40 cellular contexts compared by ENCODE assay signal in genomic region chr7:156537006-156537405, GRCh38.
"Had no signal": no experiment of that assay in that cellular context is flagged by ENCODE, and none has a peak within 500 bp of the region (broad histone marks: within the 10 kb centered on the region; RNA-seq: fewer than 3 reads in every experiment).

No MANE protein-coding gene starts in this region.

- H3K4me1 ChIP-seq: adrenal gland, ascending aorta, body of pancreas, breast epithelium had no signal

- H3K4me1 Mint-ChIP-seq: activated naive CD4-positive, alpha-beta T cell treated with anti-CD3 and anti-CD28 coated beads, Interleukin-2, amount 10 ng/mL, durations not matched to agents 7 days and 5 days; activated naive CD4-positive, alpha-beta T cell treated with anti-CD3 and anti-CD28 coated beads, Interleukin-2, amount 50 U/mL, for 24 hours; activated naive CD8-positive, alpha-beta T cell treated with anti-CD3 and anti-CD28 coated beads for 36 hours; activated naive CD8-positive, alpha-beta T cell treated with anti-CD3 and anti-CD28 coated beads, Interleukin-2, amount 10 ng/mL, durations not matched to agents 7 days and 5 days; activated naive CD8-positive, alpha-beta T cell treated with anti-CD3 and anti-CD28 coated beads, Interleukin-2, amount 50 U/mL, for 24 hours; activated T-helper 17 cell treated with anti-CD3 and anti-CD28 coated beads, Interleukin-2, amount 50 U/mL, for 72 hours; brain; central memory CD8-positive, alpha-beta T cell had no signal

- FAIRE-seq: astrocyte, bronchial epithelial cell had no signal

- H3K36me3 Mint-ChIP-seq: activated naive CD4-positive, alpha-beta T cell treated with anti-CD3 and anti-CD28 coated beads, Interleukin-2, amount 10 ng/mL, durations not matched to agents 7 days and 5 days; activated naive CD4-positive, alpha-beta T cell treated with anti-CD3 and anti-CD28 coated beads, Interleukin-2, amount 50 U/mL, for 24 hours; activated naive CD4-positive, alpha-beta T cell treated with anti-CD3 and anti-CD28 coated beads, Interleukin-2, amount 50 U/mL, for 72 hours; activated naive CD8-positive, alpha-beta T cell; activated naive CD8-positive, alpha-beta T cell treated with anti-CD3 and anti-CD28 coated beads for 36 hours; activated naive CD8-positive, alpha-beta T cell treated with anti-CD3 and anti-CD28 coated beads, Interleukin-2, amount 10 ng/mL, durations not matched to agents 7 days and 5 days; brain had no signal

- H3K36me3 ChIP-seq: adrenal gland, ascending aorta, brain microvascular endothelial cell, breast epithelium, cardiac muscle cell had no signal

- H3K9me3 Mint-ChIP-seq: activated naive CD4-positive, alpha-beta T cell treated with anti-CD3 and anti-CD28 coated beads, Interleukin-2, amount 10 ng/mL, durations not matched to agents 7 days and 5 days; activated naive CD4-positive, alpha-beta T cell treated with anti-CD3 and anti-CD28 coated beads, Interleukin-2, amount 50 U/mL, for 24 hours; activated naive CD4-positive, alpha-beta T cell treated with anti-CD3 and anti-CD28 coated beads, Interleukin-2, amount 50 U/mL, for 72 hours; activated naive CD8-positive, alpha-beta T cell treated with anti-CD3 and anti-CD28 coated beads for 36 hours; activated naive CD8-positive, alpha-beta T cell treated with anti-CD3 and anti-CD28 coated beads, Interleukin-2, amount 10 ng/mL, durations not matched to agents 7 days and 5 days; activated naive CD8-positive, alpha-beta T cell treated with anti-CD3 and anti-CD28 coated beads, Interleukin-2, amount 50 U/mL, for 24 hours; activated T-cell treated with anti-CD3 and anti-CD28 coated beads, Interleukin-2, amount 50 U/mL, for 24 hours; activated T-cell treated with anti-CD3 and anti-CD28 coated beads, Interleukin-2, amount 50 U/mL, for 4 hours; activated T-cell treated with anti-CD3 and anti-CD28 coated beads, Interleukin-2, amount 50 U/mL, for 72 hours; activated T-helper 1 cell treated with anti-CD3 and anti-CD28 coated beads, Interleukin-12 subunit alpha, Interleukin-12 subunit beta, Interleukin-2, Interleukin-4 antibody, amounts not matched to agents 30 ng/mL and 10 ng/mL and 1 ng/mL, durations not matched to agents 14 hours and 24 hours and 36 hours; activated T-helper 17 cell treated with anti-CD3 and anti-CD28 coated beads, Interleukin-2, amount 50 U/mL, for 72 hours; activated T-helper 2 cell treated with anti-CD3 and anti-CD28 coated beads, Interferon-gamma antibody, Interleukin-2, Interleukin-4, amounts not matched to agents 10 μg/mL and 5 μg/mL and 100 μg/mL, durations not matched to agents 14 hours and 24 hours and 36 hours; brain; central memory CD8-positive, alpha-beta T cell had no signal

- ATAC-seq: activated naive CD4-positive, alpha-beta T cell treated with anti-CD3 and anti-CD28 coated beads, Interleukin-2, amount 50 U/mL, for 72 hours; activated naive CD8-positive, alpha-beta T cell treated with anti-CD3 and anti-CD28 coated beads, Interleukin-2, amount 50 U/mL, for 24 hours; activated T-cell treated with anti-CD3 and anti-CD28 coated beads, Interleukin-2, amount 50 U/mL, for 4 hours; activated T-cell treated with anti-CD3 and anti-CD28 coated beads, Interleukin-2, amount 50 U/mL, for 72 hours; activated T-helper 17 cell treated with anti-CD3 and anti-CD28 coated beads, Interleukin-2, amount 50 U/mL, for 72 hours; body of pancreas had no signal

- H3K27me3 ChIP-seq: adrenal gland, ascending aorta, body of pancreas, brain microvascular endothelial cell, breast epithelium, cardiac muscle cell had no signal

- H3K4me3 ChIP-seq: adrenal gland, ascending aorta, body of pancreas, breast epithelium, cardiac muscle cell had no signal

- DNase-seq: activated effector memory CD4-positive, alpha-beta T cell treated with anti-CD3 and anti-CD28 coated beads, Interleukin-2, amount 50 U/mL, for 16 hours; activated effector memory CD4-positive, alpha-beta T cell treated with Interleukin-2 at 50 U/mL for 16 hours; activated gamma-delta T cell; activated gamma-delta T cell treated with Interleukin-2 at 50 U/mL for 16 hours; activated naive CD4-positive, alpha-beta T cell; activated naive CD4-positive, alpha-beta T cell treated with anti-CD3 and anti-CD28 coated beads for 36 hours; activated naive CD4-positive, alpha-beta T cell treated with anti-CD3 and anti-CD28 coated beads, Interleukin-2, amount 10 ng/mL, durations not matched to agents 7 days and 5 days; activated naive CD4-positive, alpha-beta T cell treated with anti-CD3 and anti-CD28 coated beads, Interleukin-2, amount 50 U/mL, for 16 hours; activated naive CD4-positive, alpha-beta T cell treated with Interleukin-2 at 50 U/mL for 16 hours; activated naive CD8-positive, alpha-beta T cell treated with anti-CD3 and anti-CD28 coated beads for 36 hours; activated naive CD8-positive, alpha-beta T cell treated with anti-CD3 and anti-CD28 coated beads, Interleukin-2, amount 10 ng/mL, durations not matched to agents 7 days and 5 days; activated naive CD8-positive, alpha-beta T cell treated with anti-CD3 and anti-CD28 coated beads, Interleukin-2, amount 50 U/mL, for 24 hours; activated T-cell treated with anti-CD3 and anti-CD28 coated beads, Interleukin-2, amount 50 U/mL, for 1 hour; activated T-cell treated with anti-CD3 and anti-CD28 coated beads, Interleukin-2, amount 50 U/mL, for 24 hours; activated T-cell treated with anti-CD3 and anti-CD28 coated beads, Interleukin-2, amount 50 U/mL, for 4 hours; activated T-cell treated with anti-CD3 and anti-CD28 coated beads, Interleukin-2, amount 50 U/mL, for 48 hours; activated T-cell treated with anti-CD3 and anti-CD28 coated beads, Interleukin-2, amount 50 U/mL, for 72 hours; amniotic stem cell; amygdala; anterior cingulate cortex; aorta; body of pancreas; brain microvascular endothelial cell; caudate nucleus; central memory CD4-positive, alpha-beta T cell; cerebellar nuclear complex had no signal

- H3K9me3 ChIP-seq: adrenal gland, ascending aorta, body of pancreas, breast epithelium had no signal

- H3K27ac Mint-ChIP-seq: activated naive CD4-positive, alpha-beta T cell treated with anti-CD3 and anti-CD28 coated beads for 36 hours; activated naive CD4-positive, alpha-beta T cell treated with anti-CD3 and anti-CD28 coated beads, Interleukin-2, amount 10 ng/mL, durations not matched to agents 7 days and 5 days; activated naive CD4-positive, alpha-beta T cell treated with anti-CD3 and anti-CD28 coated beads, Interleukin-2, amount 50 U/mL, for 24 hours; activated naive CD4-positive, alpha-beta T cell treated with anti-CD3 and anti-CD28 coated beads, Interleukin-2, amount 50 U/mL, for 72 hours; activated naive CD8-positive, alpha-beta T cell; activated naive CD8-positive, alpha-beta T cell treated with anti-CD3 and anti-CD28 coated beads for 36 hours; activated naive CD8-positive, alpha-beta T cell treated with anti-CD3 and anti-CD28 coated beads, Interleukin-2, amount 10 ng/mL, durations not matched to agents 7 days and 5 days; activated naive CD8-positive, alpha-beta T cell treated with anti-CD3 and anti-CD28 coated beads, Interleukin-2, amount 50 U/mL, for 24 hours; activated T-cell treated with anti-CD3 and anti-CD28 coated beads, Interleukin-2, amount 50 U/mL, for 24 hours; activated T-cell treated with anti-CD3 and anti-CD28 coated beads, Interleukin-2, amount 50 U/mL, for 72 hours; activated T-helper 1 cell treated with anti-CD3 and anti-CD28 coated beads, Interleukin-12 subunit alpha, Interleukin-12 subunit beta, Interleukin-2, Interleukin-4 antibody, amounts not matched to agents 30 ng/mL and 10 ng/mL and 1 ng/mL, durations not matched to agents 14 hours and 24 hours and 36 hours; activated T-helper 17 cell treated with anti-CD3 and anti-CD28 coated beads, Interleukin-2, amount 50 U/mL, for 72 hours; activated T-helper 2 cell treated with anti-CD3 and anti-CD28 coated beads, Interferon-gamma antibody, Interleukin-2, Interleukin-4, amounts not matched to agents 10 μg/mL and 5 μg/mL and 100 μg/mL, durations not matched to agents 14 hours and 24 hours and 36 hours; brain had no signal

- H3K27ac ChIP-seq: adrenal gland, ascending aorta, body of pancreas, brain microvascular endothelial cell, breast epithelium, cardiac muscle cell had no signal

- H3K4me3 Mint-ChIP-seq: activated naive CD4-positive, alpha-beta T cell treated with anti-CD3 and anti-CD28 coated beads for 36 hours; activated naive CD4-positive, alpha-beta T cell treated with anti-CD3 and anti-CD28 coated beads, Interleukin-2, amount 10 ng/mL, durations not matched to agents 7 days and 5 days; activated naive CD4-positive, alpha-beta T cell treated with anti-CD3 and anti-CD28 coated beads, Interleukin-2, amount 50 U/mL, for 24 hours; activated naive CD8-positive, alpha-beta T cell; activated naive CD8-positive, alpha-beta T cell treated with anti-CD3 and anti-CD28 coated beads for 36 hours; activated naive CD8-positive, alpha-beta T cell treated with anti-CD3 and anti-CD28 coated beads, Interleukin-2, amount 10 ng/mL, durations not matched to agents 7 days and 5 days; activated naive CD8-positive, alpha-beta T cell treated with anti-CD3 and anti-CD28 coated beads, Interleukin-2, amount 50 U/mL, for 24 hours; activated T-cell treated with anti-CD3 and anti-CD28 coated beads, Interleukin-2, amount 50 U/mL, for 24 hours; activated T-cell treated with anti-CD3 and anti-CD28 coated beads, Interleukin-2, amount 50 U/mL, for 4 hours; activated T-cell treated with anti-CD3 and anti-CD28 coated beads, Interleukin-2, amount 50 U/mL, for 72 hours; activated T-helper 1 cell treated with anti-CD3 and anti-CD28 coated beads, Interleukin-12 subunit alpha, Interleukin-12 subunit beta, Interleukin-2, Interleukin-4 antibody, amounts not matched to agents 30 ng/mL and 10 ng/mL and 1 ng/mL, durations not matched to agents 14 hours and 24 hours and 36 hours; activated T-helper 17 cell treated with anti-CD3 and anti-CD28 coated beads, Interleukin-2, amount 50 U/mL, for 72 hours; brain; central memory CD8-positive, alpha-beta T cell had no signal

- H3K27me3 Mint-ChIP-seq: activated naive CD8-positive, alpha-beta T cell treated with anti-CD3 and anti-CD28 coated beads, Interleukin-2, amount 50 U/mL, for 24 hours had no signal
